ENCODE assay signal across 16 cellular contexts in the genomic region with DNA sequence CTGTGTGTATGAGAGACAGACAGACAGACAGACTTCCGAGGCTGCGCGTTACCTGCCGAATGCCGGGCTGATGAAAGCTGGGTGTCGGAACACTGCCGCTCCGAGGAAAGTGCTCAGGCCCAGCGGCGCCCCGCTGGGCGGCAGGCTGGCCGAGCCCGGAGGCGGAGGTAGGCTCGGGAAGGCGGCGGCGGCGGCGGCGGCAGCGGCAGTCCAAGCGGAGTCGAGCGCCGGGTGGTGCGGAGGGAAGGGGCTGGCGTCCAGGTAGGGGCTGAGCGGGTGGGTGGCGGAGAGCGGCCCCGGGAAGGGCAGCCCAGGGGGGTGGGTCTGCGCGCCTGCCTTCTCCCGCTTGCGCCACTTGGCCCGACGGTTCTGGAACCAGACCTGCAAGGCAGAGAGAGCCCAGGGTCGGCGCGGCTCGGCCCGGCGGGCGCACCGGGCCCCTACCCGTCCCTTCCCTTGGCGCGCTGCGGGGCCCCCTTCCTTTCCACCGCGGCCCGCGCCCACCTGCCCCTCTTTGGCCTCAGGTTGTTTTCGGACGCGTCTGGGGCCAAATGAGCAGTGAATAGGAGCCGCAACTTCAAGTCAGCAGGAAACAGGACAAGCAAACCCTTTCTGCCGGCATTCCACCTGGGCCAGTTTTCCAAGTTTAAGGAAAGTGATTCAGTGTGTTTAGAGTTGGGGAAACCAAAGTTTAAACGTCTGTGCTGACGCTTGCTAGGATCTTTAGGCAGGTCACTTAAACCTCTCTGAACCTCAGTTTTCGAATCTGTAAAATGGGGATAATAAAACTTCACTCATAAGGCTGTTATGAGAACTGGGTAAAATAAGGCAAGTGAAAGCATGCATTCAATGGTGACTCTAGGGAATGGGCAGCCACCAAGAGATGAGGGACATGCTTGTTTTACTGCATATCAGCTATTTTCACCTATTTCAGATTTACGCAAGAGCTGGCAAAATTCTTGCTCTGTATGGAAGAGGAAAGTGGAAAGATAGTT. TPM values are rescaled to one million over a fixed set of nuclear protein-coding genes. Genes with fewer than 3 reads are reported as not detected.
DNase-seq lines count a peak whose midpoint lies in the region; FAIRE-seq and TF ChIP-seq lines count a peak whose summit lies in the region.
"Had no signal": no experiment of that assay in that cellular context is flagged by ENCODE, and none has a peak within 500 bp of the region (broad histone marks: within the 10 kb centered on the region; RNA-seq: fewer than 3 reads in every experiment).

No MANE protein-coding gene starts in this region.

- no peak overlapping the region for H3K4me3 ChIP-seq in endothelial cell of umbilical vein (replicated peaks in 1 of 3; ENCODE audit: insufficient read depth in 1 of 3, low read depth in 1 of 3, low read length in 3 of 3)
- no peak overlapping the region for H3K4me3 ChIP-seq in neuronal stem cell (ENCODE audit: low read length in 2 of 2)
- H3K4me3 ChIP-seq: suprapubic skin had no signal

- no peak overlapping the region for H2BK12ac ChIP-seq in neuronal stem cell (ENCODE audit: low read length)

- peak overlapping the region; percentile 16 for H3K4me3 Mint-ChIP-seq in activated CD4-positive, alpha-beta memory T cell treated with anti-CD3 and anti-CD28 coated beads for 36 hours
- H3K4me3 Mint-ChIP-seq in activated CD4-positive, alpha-beta memory T cell treated with anti-CD3 and anti-CD28 coated beads, Interleukin-2, amount 10 ng/mL, durations not matched to agents 7 days and 5 days = no peak overlapping the region
- H3K4me3 Mint-ChIP-seq in progenitor cell of endocrine pancreas (ENCODE audit: low read depth) = no peak overlapping the region
- H3K4me3 Mint-ChIP-seq: CD8-positive, alpha-beta T cell had no signal

- CTCF ChIA-PET in activated CD4-positive, alpha-beta memory T cell treated with anti-CD3 and anti-CD28 coated beads for 36 hours (lab: Charles Lee) = interaction anchor here (1.7 kb wide), 1 partner anchor 136 kb away, joined by 5 read pairs; no protein-coding TSS in a partner anchor
- CTCF ChIA-PET in activated CD4-positive, alpha-beta memory T cell treated with anti-CD3 and anti-CD28 coated beads, Interleukin-2, amount 10 ng/mL, durations not matched to agents 7 days and 5 days (lab: Charles Lee) = interaction anchor here (1.3 kb wide), 1 partner anchor 14 kb away, joined by 3 read pairs; no protein-coding TSS in a partner anchor
- CTCF ChIA-PET in endothelial cell of umbilical vein (lab: Charles Lee) = interaction anchor here (1.3 kb wide), 1 partner anchor 169 kb away, joined by 4 read pairs; no protein-coding TSS in a partner anchor

- no peak overlapping the region for H2AFZ ChIP-seq in endothelial cell of umbilical vein (ENCODE audit: low read depth, low read length)
- peak overlapping the region; percentile 61 for H2AFZ ChIP-seq in neuronal stem cell (ENCODE audit: low read length)

- dilution Hi-C loops in endothelial cell of umbilical vein (cut with MboI; ENCODE audit: extremely low pct_ligation_motif_present, low sequenced_read_pairs) = no loop called here

- H3K27ac ChIP-seq in endothelial cell of umbilical vein (ENCODE audit: insufficient read depth, low read depth, low read length) (no peak overlapping the region), neuronal stem cell (replicated peaks; ENCODE audit: low read length) (no peak overlapping the region)
- H3K27ac ChIP-seq: suprapubic skin had no signal

- H3K27ac Mint-ChIP-seq in activated CD4-positive, alpha-beta memory T cell treated with anti-CD3 and anti-CD28 coated beads for 36 hours = no peak overlapping the region
- H3K27ac Mint-ChIP-seq in activated CD4-positive, alpha-beta memory T cell treated with anti-CD3 and anti-CD28 coated beads, Interleukin-2, amount 10 ng/mL, durations not matched to agents 7 days and 5 days = no peak overlapping the region
- H3K27ac Mint-ChIP-seq in progenitor cell of endocrine pancreas = no peak overlapping the region
- H3K27ac Mint-ChIP-seq: CD8-positive, alpha-beta T cell had no signal

- no peak overlapping the region for H4K8ac ChIP-seq in neuronal stem cell (ENCODE audit: low read depth, low read length)

- DNase-seq in activated CD4-positive, alpha-beta memory T cell treated with anti-CD3 and anti-CD28 coated beads for 36 hours = no peak
- no peak for DNase-seq in activated CD4-positive, alpha-beta memory T cell treated with anti-CD3 and anti-CD28 coated beads, Interleukin-2, amount 10 ng/mL, durations not matched to agents 7 days and 5 days
- DNase-seq in HuH-7.5 (ENCODE audit: low spot score) = peak; percentile 33
- no peak for DNase-seq in endothelial cell of umbilical vein (ENCODE audit: low read depth, low spot score)
- DNase-seq in neuronal stem cell (ENCODE audit: low spot score) = no peak
- no peak for DNase-seq in LoVo (ENCODE audit: low spot score)
- no peak for DNase-seq in progenitor cell of endocrine pancreas (ENCODE audit: low spot score, unreplicated experiment)
- no peak for DNase-seq in DMS79 treated with DMSO at 0.1 percent for 48 hours (lab: John Stamatoyannopoulos, UW)
- DNase-seq: CD8-positive, alpha-beta T cell; GDM1; NCI-H2081 treated with DMSO at 0.1 percent for 48 hours had no signal

- no peak overlapping the region for H2BK15ac ChIP-seq in neuronal stem cell (ENCODE audit: low read length)

- H2AK5ac ChIP-seq in neuronal stem cell (ENCODE audit: low read depth, low read length) = no peak overlapping the region

- no peak overlapping the region for H2BK5ac ChIP-seq in neuronal stem cell (ENCODE audit: low read length)

- H3K36me3 ChIP-seq in endothelial cell of umbilical vein (ENCODE audit: control insufficient read depth in 2 of 2, extremely low read depth in 1 of 2, insufficient read depth in 2 of 2, low read length in 2 of 2) (no peaks in the 10 kb centered on the region), neuronal stem cell (replicated peaks in 1 of 2; ENCODE audit: control insufficient read depth in 2 of 2, insufficient read depth in 2 of 2, low read length in 2 of 2) (no peaks in the 10 kb centered on the region)
- H3K36me3 ChIP-seq: suprapubic skin had no signal

- H3K9me3 ChIP-seq in endothelial cell of umbilical vein (replicated peaks; ENCODE audit: control insufficient read depth, insufficient read depth, low read length) = no peaks in the 10 kb centered on the region
- H3K9me3 ChIP-seq in neuronal stem cell (replicated peaks in 1 of 2; ENCODE audit: control insufficient read depth in 2 of 2, insufficient read depth in 1 of 2, low read depth in 1 of 2, low read length in 2 of 2) = no peaks in the 10 kb centered on the region
- H3K9me3 ChIP-seq: suprapubic skin had no signal

- H3K27me3 Mint-ChIP-seq in activated CD4-positive, alpha-beta memory T cell treated with anti-CD3 and anti-CD28 coated beads for 36 hours = peaks cover 43% of the 10 kb centered on the region
- H3K27me3 Mint-ChIP-seq in activated CD4-positive, alpha-beta memory T cell treated with anti-CD3 and anti-CD28 coated beads, Interleukin-2, amount 10 ng/mL, durations not matched to agents 7 days and 5 days = peaks cover 65% of the 10 kb centered on the region
- H3K27me3 Mint-ChIP-seq in progenitor cell of endocrine pancreas = peaks cover 84% of the 10 kb centered on the region

- TF ChIP-seq CTCF in endothelial cell of umbilical vein (IDR thresholded peaks at IDR 0.05; ENCODE audit: extremely low read depth in 1 of 2, insufficient read depth in 1 of 2, low read depth in 1 of 2, low read length in 2 of 2) = no peak
- no peak for TF ChIP-seq CTCF in progenitor cell of endocrine pancreas (IDR thresholded peaks at IDR 0.05; ENCODE audit: unreplicated experiment)

- H3K36me3 Mint-ChIP-seq in activated CD4-positive, alpha-beta memory T cell treated with anti-CD3 and anti-CD28 coated beads for 36 hours = no peaks in the 10 kb centered on the region
- H3K36me3 Mint-ChIP-seq in activated CD4-positive, alpha-beta memory T cell treated with anti-CD3 and anti-CD28 coated beads, Interleukin-2, amount 10 ng/mL, durations not matched to agents 7 days and 5 days (ENCODE audit: low read depth) = no peaks in the 10 kb centered on the region
- H3K36me3 Mint-ChIP-seq in progenitor cell of endocrine pancreas (ENCODE audit: insufficient read depth) = no peaks in the 10 kb centered on the region
- H3K36me3 Mint-ChIP-seq: activated naive CD4-positive, alpha-beta T cell treated with anti-CD3 and anti-CD28 coated beads, Interleukin-2, amount 50 U/mL, for 72 hours; CD8-positive, alpha-beta T cell had no signal

- no peak overlapping the region for H3K4ac ChIP-seq in neuronal stem cell (ENCODE audit: low read length)

- H3K4me1 ChIP-seq in endothelial cell of umbilical vein (ENCODE audit: control insufficient read depth, extremely low read depth, insufficient read depth, low read length) (peaks cover 5% of the 10 kb centered on the region), neuronal stem cell (ENCODE audit: control insufficient read depth in 2 of 2, insufficient read depth in 1 of 2, low read depth in 1 of 2, low read length in 2 of 2) (peaks cover 0 to 2% of the 10 kb centered on the region in 2 donors)

- H3K18ac ChIP-seq in neuronal stem cell (ENCODE audit: low read length) = peak overlapping the region; percentile 17

- no peak overlapping the region for H3K4me2 ChIP-seq in endothelial cell of umbilical vein (ENCODE audit: insufficient read depth, low read length)
- peak overlapping the region; percentile 25 for H3K4me2 ChIP-seq in neuronal stem cell (ENCODE audit: insufficient read depth, low read length, poor library complexity, severe bottlenecking)

- no peak overlapping the region for H3K23ac ChIP-seq in neuronal stem cell (ENCODE audit: low read depth, low read length, poor library complexity)

- no peaks in the 10 kb centered on the region for H3K9me1 ChIP-seq in endothelial cell of umbilical vein (replicated peaks; ENCODE audit: control insufficient read depth, extremely low read depth, insufficient read depth, low read length)

- no peak overlapping the region for H2BK120ac ChIP-seq in neuronal stem cell (ENCODE audit: low read depth, low read length)

- H3K79me1 ChIP-seq in neuronal stem cell (ENCODE audit: low read depth, low read length) = no peaks in the 10 kb centered on the region

- intact Hi-C loops in activated CD4-positive, alpha-beta memory T cell treated with anti-CD3 and anti-CD28 coated beads for 36 hours (cut with micrococcal nuclease) = no loop called here
- intact Hi-C loops in endothelial cell of umbilical vein (cut with micrococcal nuclease) = no loop called here

- no TSS peak for BruUV-seq in endothelial cell of umbilical vein (replicated peaks; lab: Mats Ljungman, UMichigan)

- no peak overlapping the region for H4K91ac ChIP-seq in neuronal stem cell (ENCODE audit: low read depth, low read length, poor library complexity)

- no peaks in the 10 kb centered on the region for H3K9me3 Mint-ChIP-seq in activated CD4-positive, alpha-beta memory T cell treated with anti-CD3 and anti-CD28 coated beads for 36 hours
- no peaks in the 10 kb centered on the region for H3K9me3 Mint-ChIP-seq in activated CD4-positive, alpha-beta memory T cell treated with anti-CD3 and anti-CD28 coated beads, Interleukin-2, amount 10 ng/mL, durations not matched to agents 7 days and 5 days
- no peaks in the 10 kb centered on the region for H3K9me3 Mint-ChIP-seq in progenitor cell of endocrine pancreas (ENCODE audit: low read depth)
- H3K9me3 Mint-ChIP-seq: activated naive CD4-positive, alpha-beta T cell treated with anti-CD3 and anti-CD28 coated beads, Interleukin-2, amount 50 U/mL, for 72 hours; CD8-positive, alpha-beta T cell; central memory CD8-positive, alpha-beta T cell had no signal

- no peak overlapping the region for H3K14ac ChIP-seq in neuronal stem cell (ENCODE audit: low read length)

- H3K27me3 ChIP-seq in endothelial cell of umbilical vein (ENCODE audit: control insufficient read depth in 2 of 2, insufficient read depth in 2 of 2, low read length in 2 of 2) (peaks cover 73 to 96% of the 10 kb centered on the region in 2 experiments), neuronal stem cell (ENCODE audit: control insufficient read depth in 3 of 3, insufficient read depth in 3 of 3, low read depth in 1 of 3, low read length in 3 of 3) (peaks cover 25 to 95% (median 78%) of the 10 kb centered on the region in 3 experiments)

- H3K9ac ChIP-seq in endothelial cell of umbilical vein (replicated peaks; ENCODE audit: extremely low read depth, insufficient read depth, low read length) (no peak overlapping the region), neuronal stem cell (ENCODE audit: low read depth, low read length, poor library complexity) (no peak overlapping the region)

- no peaks in the 10 kb centered on the region for H3K79me2 ChIP-seq in endothelial cell of umbilical vein (ENCODE audit: control insufficient read depth, insufficient read depth, low read length)

- no CpG with 5 or more reads among the region's 64 CpGs for WGBS in neuronal stem cell (ENCODE audit: extremely low coverage in 2 of 2, insufficient read length in 2 of 2, insufficient replicate concordance in 1 of 2), 2 donors

- peaks cover 17% of the 10 kb centered on the region for H3K4me1 Mint-ChIP-seq in activated CD4-positive, alpha-beta memory T cell treated with anti-CD3 and anti-CD28 coated beads for 36 hours (ENCODE audit: low read depth)
- peaks cover 18% of the 10 kb centered on the region for H3K4me1 Mint-ChIP-seq in activated CD4-positive, alpha-beta memory T cell treated with anti-CD3 and anti-CD28 coated beads, Interleukin-2, amount 10 ng/mL, durations not matched to agents 7 days and 5 days
- H3K4me1 Mint-ChIP-seq in progenitor cell of endocrine pancreas (ENCODE audit: low read depth) = peaks cover 10% of the 10 kb centered on the region

- peak; percentile 44 for FAIRE-seq in endothelial cell of umbilical vein (lab: Jason Lieb, UNC)

- POLR2A ChIA-PET in activated CD4-positive, alpha-beta memory T cell treated with anti-CD3 and anti-CD28 coated beads for 36 hours (lab: Charles Lee) = no interaction called here
- POLR2A ChIA-PET in activated CD4-positive, alpha-beta memory T cell treated with anti-CD3 and anti-CD28 coated beads, Interleukin-2, amount 10 ng/mL, durations not matched to agents 7 days and 5 days (lab: Charles Lee) = no interaction called here
- POLR2A ChIA-PET in endothelial cell of umbilical vein (lab: Charles Lee) = no interaction called here

- no peak for TF ChIP-seq POLR2A in endothelial cell of umbilical vein (IDR thresholded peaks at IDR 0.05; ENCODE audit: low read depth, low read length)

- no peaks in the 10 kb centered on the region for H4K20me1 ChIP-seq in endothelial cell of umbilical vein (replicated peaks; ENCODE audit: control insufficient read depth, extremely low read depth, insufficient read depth, low read length)

RNA-seq across cellular contexts. Expression of a gene that starts 8.4 kb away (rescaled TPM):
- total RNA-seq in activated CD4-positive, alpha-beta memory T cell treated with anti-CD3 and anti-CD28 coated beads for 36 hours = not detected
- total RNA-seq in activated CD4-positive, alpha-beta memory T cell treated with anti-CD3 and anti-CD28 coated beads, Interleukin-2, amount 10 ng/mL, durations not matched to agents 7 days and 5 days = not detected
- total RNA-seq in endothelial cell of umbilical vein (not detected in 2 replicates), progenitor cell of endocrine pancreas (4.5 and 5.8 TPM in 2 replicates)
- polyA plus RNA-seq in endothelial cell of umbilical vein = not detected in 2 replicates
- polyA plus RNA-seq in endothelial cell of umbilical vein (2011; cell fraction: cytosol; rRNA removed) = not detected in 2 replicates
- polyA plus RNA-seq in endothelial cell of umbilical vein (2011; cell fraction: nucleus; rRNA removed) = not detected in 2 replicates
- not detected in 2 replicates for polyA plus RNA-seq in endothelial cell of umbilical vein (2012)
- polyA minus RNA-seq in endothelial cell of umbilical vein = not detected in 2 replicates
- polyA minus RNA-seq in endothelial cell of umbilical vein (2011; cell fraction: cytosol; rRNA and poly(A)+ RNA removed) = not detected
- not detected in 2 replicates for polyA minus RNA-seq in endothelial cell of umbilical vein (2011; cell fraction: nucleus; rRNA and poly(A)+ RNA removed)
- polyA plus RNA-seq in neuronal stem cell (2013, experiment 1 of 2) = 1.4 TPM
- 1.4 TPM for polyA plus RNA-seq in neuronal stem cell (2013, experiment 2 of 2)
- total RNA-seq: activated naive CD4-positive, alpha-beta T cell treated with anti-CD3 and anti-CD28 coated beads, Interleukin-2, amount 50 U/mL, for 72 hours; CD8-positive, alpha-beta T cell; kidney epithelial cell; posterior vena cava had no signal
